Comparison of ENCODE assay signal across 8 cellular contexts in the genomic region with DNA sequence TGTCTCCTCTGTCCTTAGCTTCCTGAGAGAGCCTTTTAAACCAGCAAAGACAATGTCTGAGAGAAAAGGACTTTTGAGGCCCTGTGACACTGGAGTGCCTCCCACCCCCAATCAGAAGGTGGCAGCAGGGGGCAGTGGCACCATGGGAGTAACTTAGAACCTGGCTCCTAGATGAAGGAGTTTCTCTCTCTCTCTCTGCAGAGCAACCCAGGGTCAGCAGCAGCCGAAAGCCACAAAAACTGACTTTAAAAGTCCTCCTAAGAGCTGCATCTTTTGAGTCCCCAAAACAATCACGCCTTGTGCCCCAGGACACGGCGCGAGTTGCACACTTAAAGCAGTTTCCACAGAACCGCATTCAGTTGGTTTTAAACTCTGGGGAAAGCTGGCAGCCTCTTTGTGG. TPM values are rescaled to one million over a fixed set of nuclear protein-coding genes. Genes with fewer than 3 reads are reported as not detected.
DNase-seq lines count a peak whose midpoint lies in the region; ATAC-seq lines count a peak whose summit lies in the region.

No MANE protein-coding gene starts in this region.

- H3K27ac Mint-ChIP-seq in activated T-helper 17 cell treated with anti-CD3 and anti-CD28 coated beads, Interleukin-2, amount 50 U/mL, for 72 hours: no peak overlapping the region

- no peaks in the 10 kb centered on the region for H3K9me3 Mint-ChIP-seq in activated T-helper 17 cell treated with anti-CD3 and anti-CD28 coated beads, Interleukin-2, amount 50 U/mL, for 72 hours

- H3K4me3 Mint-ChIP-seq in activated T-helper 17 cell treated with anti-CD3 and anti-CD28 coated beads, Interleukin-2, amount 50 U/mL, for 72 hours: no peak overlapping the region

- peaks cover 4% of the 10 kb centered on the region for H3K4me1 Mint-ChIP-seq in activated T-helper 17 cell treated with anti-CD3 and anti-CD28 coated beads, Interleukin-2, amount 50 U/mL, for 72 hours

- peaks cover 4% of the 10 kb centered on the region for H3K27me3 Mint-ChIP-seq in activated T-helper 17 cell treated with anti-CD3 and anti-CD28 coated beads, Interleukin-2, amount 50 U/mL, for 72 hours

- no peak for ATAC-seq in activated T-helper 17 cell treated with anti-CD3 and anti-CD28 coated beads, Interleukin-2, amount 50 U/mL, for 72 hours (replicated peaks)

- H3K36me3 Mint-ChIP-seq in activated T-helper 17 cell treated with anti-CD3 and anti-CD28 coated beads, Interleukin-2, amount 50 U/mL, for 72 hours (ENCODE audit: low read depth): no peaks in the 10 kb centered on the region

- peak; percentile 13 for DNase-seq in NK-92 treated with Interleukin-12 subunit alpha and Interleukin-12 subunit beta, amount 100 ng/mL, for 24 hours (lab: John Stamatoyannopoulos, UW)
- DNase-seq in NK-92 (lab: John Stamatoyannopoulos, UW; ENCODE audit: unreplicated experiment) (no peak), LHCN-M2 (ENCODE audit: low read depth) (peak; percentile 55), UCSD-AML1 (lab: John Stamatoyannopoulos, UW; ENCODE audit: unreplicated experiment) (peak; percentile 64), globus pallidus (ENCODE audit: low spot score) (peak; percentile 70), retina (peak; percentile 56), NOMO-1 treated with dmso at 0.1 percent for 144 hours (lab: John Stamatoyannopoulos, UW; ENCODE audit: unreplicated experiment) (no peak)

RNA-seq across cellular contexts. Expression of a gene that starts 5.3 kb away (rescaled TPM):
- 0.23 and 0.32 TPM in 2 replicates for total RNA-seq in LHCN-M2 (2014; rRNA removed)
- polyA plus RNA-seq in LHCN-M2 (2012): not detected
- not detected for total RNA-seq in activated T-helper 17 cell treated with anti-CD3 and anti-CD28 coated beads, Interleukin-2, amount 50 U/mL, for 72 hours

Comparison
In these comparisons a context has a peak if more than half of its experiments do, and no peak if none do; other contexts are left out.
1. DNase-seq: peak in NK-92 treated with Interleukin-12 subunit alpha and Interleukin-12 subunit beta, amount 100 ng/mL, for 24 hours (single experiment), LHCN-M2 (single experiment), UCSD-AML1 (single experiment), globus pallidus (single experiment) and retina (single experiment); none in NK-92 (single experiment) and NOMO-1 treated with dmso at 0.1 percent for 144 hours (single experiment).